5 cellular contexts compared by ENCODE assay signal in genomic region chr12:68534108-68534507, GRCh38.
"Had no signal": no experiment of that assay in that cellular context is flagged by ENCODE, and none has a peak within 500 bp of the region (broad histone marks: within the 10 kb centered on the region; RNA-seq: fewer than 3 reads in every experiment).

No MANE protein-coding gene starts in this region.

- H3K27ac ChIP-seq: HL-60, KMS-11 had no signal

- ATAC-seq: GM23338 had no signal

- DNase-seq: H9, HCEC 1CT had no signal

- H3K4me3 ChIP-seq: GM23338 had no signal
